ENCODE assay signal across 1 cellular context in the genomic region with DNA sequence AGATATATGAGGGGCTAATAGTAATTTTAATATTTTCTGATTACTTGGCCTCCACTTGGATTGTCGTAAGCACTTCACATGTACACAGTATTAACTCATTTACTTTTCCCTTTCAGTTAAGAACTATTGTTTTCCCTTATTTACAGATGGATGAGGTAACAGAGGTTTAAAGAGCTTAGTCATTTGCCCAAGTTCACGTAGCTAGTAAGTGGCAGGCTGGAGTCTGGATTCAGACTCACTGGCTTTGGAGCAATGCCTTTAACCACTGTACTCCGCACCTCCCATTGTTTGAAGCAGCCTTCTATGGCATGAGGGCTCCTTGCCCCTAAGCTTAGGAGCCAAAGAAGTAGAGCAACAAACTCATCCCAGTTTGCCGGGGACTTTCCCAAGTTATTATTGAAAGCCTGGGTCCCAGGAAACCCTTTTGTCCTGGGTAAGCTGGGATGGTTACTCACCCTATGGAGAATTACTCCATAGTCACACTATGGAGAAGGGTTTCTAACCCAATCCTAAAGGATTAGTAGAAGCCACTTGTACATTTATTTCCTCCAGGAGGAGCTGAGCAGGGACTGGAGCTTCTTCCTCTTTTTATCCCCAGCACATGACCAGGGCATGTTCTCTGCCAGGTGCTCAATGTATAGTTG.
TF ChIP-seq lines count a peak whose summit lies in the region.

No MANE protein-coding gene starts in this region.

TF ChIP-seq in WTC11, 78 proteins besides CTCF, POLR2A, EP300 and RAD21 (continued from another document):
- TF ChIP-seq, protein P1, sequence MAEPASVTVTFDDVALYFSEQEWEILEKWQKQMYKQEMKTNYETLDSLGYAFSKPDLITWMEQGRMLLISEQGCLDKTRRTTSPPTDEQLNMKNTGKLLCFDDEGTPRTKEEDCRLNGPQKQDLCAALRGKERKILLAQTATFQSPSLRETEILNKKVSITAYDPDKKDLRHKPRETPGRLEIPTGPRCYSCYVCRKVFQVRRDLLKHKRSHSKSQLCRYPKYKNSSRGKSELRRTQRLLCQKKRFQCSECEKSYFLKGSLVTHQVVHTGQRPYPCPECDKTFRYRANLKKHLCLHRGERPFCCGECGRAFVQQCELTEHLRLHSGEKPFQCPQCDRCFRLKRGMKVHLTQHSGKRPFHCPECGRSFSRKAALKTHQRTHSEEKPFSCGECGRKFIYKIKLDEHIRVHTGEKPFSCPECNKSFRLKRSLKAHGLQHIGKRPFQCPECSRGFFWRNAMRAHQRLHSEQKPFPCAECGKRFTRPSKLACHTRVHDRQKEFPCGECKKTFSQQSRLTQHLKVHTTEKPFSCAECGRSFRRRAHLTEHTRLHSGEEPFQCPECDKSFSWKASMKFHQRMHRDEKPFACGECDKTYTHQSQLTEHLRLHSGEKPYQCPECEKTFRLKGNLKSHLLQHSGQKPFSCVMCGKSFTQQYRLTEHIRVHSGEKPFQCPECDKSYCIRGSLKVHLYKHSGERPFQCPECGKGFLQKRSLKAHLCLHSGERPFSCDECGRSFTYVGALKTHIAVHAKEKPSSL (CRISPR knock-in tag; conservative IDR thresholded peaks at IDR 0.05), result no peak
- TF ChIP-seq NR2C2 (CRISPR knock-in tag; IDR thresholded peaks at IDR 0.05), result no peak
- TF ChIP-seq, protein P2, sequence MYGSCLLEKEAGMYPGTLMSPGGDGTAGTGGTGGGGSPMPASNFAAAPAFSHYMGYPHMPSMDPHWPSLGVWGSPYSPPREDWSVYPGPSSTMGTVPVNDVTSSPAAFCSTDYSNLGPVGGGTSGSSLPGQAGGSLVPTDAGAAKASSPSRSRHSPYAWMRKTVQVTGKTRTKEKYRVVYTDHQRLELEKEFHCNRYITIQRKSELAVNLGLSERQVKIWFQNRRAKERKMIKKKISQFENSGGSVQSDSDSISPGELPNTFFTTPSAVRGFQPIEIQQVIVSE (CRISPR knock-in tag; IDR thresholded peaks at IDR 0.05; ENCODE audit: borderline replicate concordance), result no peak
- TF ChIP-seq, protein P3, sequence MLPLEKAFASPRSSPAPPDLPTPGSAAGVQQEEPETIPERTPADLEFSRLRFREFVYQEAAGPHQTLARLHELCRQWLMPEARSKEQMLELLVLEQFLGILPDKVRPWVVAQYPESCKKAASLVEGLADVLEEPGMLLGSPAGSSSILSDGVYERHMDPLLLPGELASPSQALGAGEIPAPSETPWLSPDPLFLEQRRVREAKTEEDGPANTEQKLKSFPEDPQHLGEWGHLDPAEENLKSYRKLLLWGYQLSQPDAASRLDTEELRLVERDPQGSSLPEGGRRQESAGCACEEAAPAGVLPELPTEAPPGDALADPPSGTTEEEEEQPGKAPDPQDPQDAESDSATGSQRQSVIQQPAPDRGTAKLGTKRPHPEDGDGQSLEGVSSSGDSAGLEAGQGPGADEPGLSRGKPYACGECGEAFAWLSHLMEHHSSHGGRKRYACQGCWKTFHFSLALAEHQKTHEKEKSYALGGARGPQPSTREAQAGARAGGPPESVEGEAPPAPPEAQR (CRISPR knock-in tag; IDR thresholded peaks at IDR 0.05), result no peak
- no peak for TF ChIP-seq GABPB1 (CRISPR knock-in tag; IDR thresholded peaks at IDR 0.05)
- TF ChIP-seq ATF1 (CRISPR knock-in tag; IDR thresholded peaks at IDR 0.05), result no peak
- no peak for TF ChIP-seq ELF4 (CRISPR knock-in tag; IDR thresholded peaks at IDR 0.05; ENCODE audit: low read depth)
